ENCODE assay signal across 37 cellular contexts in genomic region chr5:2736872-2737271, GRCh38. TPM values are rescaled to one million over a fixed set of nuclear protein-coding genes. Genes with fewer than 3 reads are reported as not detected.
"Had no signal": no experiment of that assay in that cellular context is flagged by ENCODE, and none has a peak within 500 bp of the region (broad histone marks: within the 10 kb centered on the region; RNA-seq: fewer than 3 reads in every experiment).

No MANE protein-coding gene starts in this region.

- H3K27ac Mint-ChIP-seq: activated CD4-positive, alpha-beta memory T cell treated with anti-CD3 and anti-CD28 coated beads, Interleukin-2, amount 10 ng/mL, durations not matched to agents 7 days and 5 days; activated naive CD4-positive, alpha-beta T cell treated with anti-CD3 and anti-CD28 coated beads, Interleukin-2, amount 50 U/mL, for 72 hours; activated T-cell treated with anti-CD3 and anti-CD28 coated beads, Interleukin-2, amount 50 U/mL, for 24 hours; activated T-helper 2 cell treated with anti-CD3 and anti-CD28 coated beads, Interferon-gamma antibody, Interleukin-2, Interleukin-4, amounts not matched to agents 10 μg/mL and 5 μg/mL and 100 μg/mL, durations not matched to agents 14 hours and 24 hours and 36 hours had no signal

- DNase-seq: activated CD4-positive, alpha-beta memory T cell treated with anti-CD3 and anti-CD28 coated beads, Interleukin-2, amount 10 ng/mL, durations not matched to agents 7 days and 5 days; activated CD4-positive, alpha-beta T cell treated with anti-CD3 and anti-CD28 coated beads for 1 hour; activated CD4-positive, alpha-beta T cell treated with anti-CD3 and anti-CD28 coated beads for 48 hours; activated CD4-positive, CD25-positive, alpha-beta regulatory T cell; activated gamma-delta T cell; activated naive CD4-positive, alpha-beta T cell treated with Interleukin-2 at 50 U/mL for 16 hours; activated T-cell treated with anti-CD3 and anti-CD28 coated beads, Interleukin-2, amount 50 U/mL, for 24 hours; anterior cingulate cortex; caudate nucleus; NCI-H1092 treated with DMSO at 0.1 percent for 48 hours; NCI-H1417; NCI-H146; NCI-H187; NCI-H2029 treated with DMSO at 0.1 percent for 48 hours; NCI-H2107; NCI-H2171; NCI-H510A; NCI-H526; NCI-H748 treated with DMSO at 0.1 percent for 48 hours; NK-92 treated with Interleukin-12 subunit alpha and Interleukin-12 subunit beta, amount 100 ng/mL, for 24 hours; PC-3; SIG-M5; SW 1271; T-helper 1 cell; T-helper 2 cell; T-helper 9 cell had no signal

- H3K4me1 Mint-ChIP-seq: activated CD4-positive, alpha-beta memory T cell treated with anti-CD3 and anti-CD28 coated beads, Interleukin-2, amount 10 ng/mL, durations not matched to agents 7 days and 5 days had no signal

- H3K4me3 Mint-ChIP-seq: activated CD4-positive, alpha-beta memory T cell treated with anti-CD3 and anti-CD28 coated beads, Interleukin-2, amount 10 ng/mL, durations not matched to agents 7 days and 5 days; activated T-cell treated with anti-CD3 and anti-CD28 coated beads, Interleukin-2, amount 50 U/mL, for 24 hours; brain had no signal

- H3K9me3 Mint-ChIP-seq: activated CD4-positive, alpha-beta memory T cell treated with anti-CD3 and anti-CD28 coated beads, Interleukin-2, amount 10 ng/mL, durations not matched to agents 7 days and 5 days; activated naive CD4-positive, alpha-beta T cell treated with anti-CD3 and anti-CD28 coated beads, Interleukin-2, amount 50 U/mL, for 72 hours; activated T-cell treated with anti-CD3 and anti-CD28 coated beads, Interleukin-2, amount 50 U/mL, for 24 hours; activated T-helper 2 cell treated with anti-CD3 and anti-CD28 coated beads, Interferon-gamma antibody, Interleukin-2, Interleukin-4, amounts not matched to agents 10 μg/mL and 5 μg/mL and 100 μg/mL, durations not matched to agents 14 hours and 24 hours and 36 hours had no signal

- FAIRE-seq: bronchial epithelial cell, RCC 7860 had no signal

- H3K4me2 ChIP-seq: KMS-11 had no signal

- H3K27ac ChIP-seq: KMS-11, RWPE1, VCaP had no signal

- H3K9ac ChIP-seq: KMS-11 had no signal

- H3K36me3 Mint-ChIP-seq: activated naive CD4-positive, alpha-beta T cell treated with anti-CD3 and anti-CD28 coated beads, Interleukin-2, amount 50 U/mL, for 72 hours had no signal

- ATAC-seq: activated naive CD4-positive, alpha-beta T cell treated with anti-CD3 and anti-CD28 coated beads, Interleukin-2, amount 50 U/mL, for 72 hours; PC-3; Right ventricle myocardium inferior had no signal

RNA-seq across cellular contexts. Expression of gene IRX2, which starts 14.6 kb away (rescaled TPM):
- total RNA-seq: activated CD4-positive, alpha-beta memory T cell treated with anti-CD3 and anti-CD28 coated beads, Interleukin-2, amount 10 ng/mL, durations not matched to agents 7 days and 5 days; activated CD8-positive, alpha-beta memory T cell treated with anti-CD3 and anti-CD28 coated beads for 36 hours; activated naive CD4-positive, alpha-beta T cell treated with anti-CD3 and anti-CD28 coated beads, Interleukin-2, amount 50 U/mL, for 72 hours; activated T-helper 2 cell treated with anti-CD3 and anti-CD28 coated beads, Interferon-gamma antibody, Interleukin-2, Interleukin-4, amounts not matched to agents 10 μg/mL and 5 μg/mL and 100 μg/mL, durations not matched to agents 14 hours and 24 hours and 36 hours; M059J had no signal
